ENCODE assay signal across 20 cellular contexts in genomic region chr19:10124429-10124828, GRCh38. TPM values are rescaled to one million over a fixed set of nuclear protein-coding genes. Genes with fewer than 3 reads are reported as not detected.
DNase-seq lines count a peak whose midpoint lies in the region; ATAC-seq and TF ChIP-seq lines count a peak whose summit lies in the region.
"Had no signal": no experiment of that assay in that cellular context is flagged by ENCODE, and none has a peak within 500 bp of the region (broad histone marks: within the 10 kb centered on the region; RNA-seq: fewer than 3 reads in every experiment).

No MANE protein-coding gene starts in this region.

- H3K4me3 Mint-ChIP-seq in activated naive CD4-positive, alpha-beta T cell treated with anti-CD3 and anti-CD28 coated beads, Interleukin-2, amount 10 ng/mL, durations not matched to agents 7 days and 5 days: no peak overlapping the region
- no peak overlapping the region for H3K4me3 Mint-ChIP-seq in activated naive CD4-positive, alpha-beta T cell treated with anti-CD3 and anti-CD28 coated beads for 36 hours
- H3K4me3 Mint-ChIP-seq in endothelial cell (ENCODE audit: unreplicated experiment): peak overlapping the region; percentile 44
- no peak overlapping the region for H3K4me3 Mint-ChIP-seq in stimulated activated naive B cell treated with anti-CD40 and anti-IgM and Interleukin-4, amounts not matched to agents 10 μg/mL and 1 μg/mL and 100 μg/mL, for 72 hours
- no peak overlapping the region for H3K4me3 Mint-ChIP-seq in effector memory CD8-positive, alpha-beta T cell

- peaks cover 10% of the 10 kb centered on the region for H3K36me3 Mint-ChIP-seq in activated naive CD4-positive, alpha-beta T cell treated with anti-CD3 and anti-CD28 coated beads, Interleukin-2, amount 10 ng/mL, durations not matched to agents 7 days and 5 days
- H3K36me3 Mint-ChIP-seq in activated naive CD4-positive, alpha-beta T cell treated with anti-CD3 and anti-CD28 coated beads for 36 hours (ENCODE audit: low read depth): peaks cover 6% of the 10 kb centered on the region
- peaks cover 4% of the 10 kb centered on the region for H3K36me3 Mint-ChIP-seq in endothelial cell (ENCODE audit: low read depth, unreplicated experiment)
- peaks cover 16 to 24% of the 10 kb centered on the region in 2 donors for H3K36me3 Mint-ChIP-seq in stimulated activated naive B cell treated with anti-CD40 and anti-IgM and Interleukin-4, amounts not matched to agents 10 μg/mL and 1 μg/mL and 100 μg/mL, for 72 hours
- peaks cover 21% of the 10 kb centered on the region for H3K36me3 Mint-ChIP-seq in effector memory CD8-positive, alpha-beta T cell (ENCODE audit: insufficient read depth)

- no peak for DNase-seq in activated naive CD4-positive, alpha-beta T cell treated with anti-CD3 and anti-CD28 coated beads, Interleukin-2, amount 10 ng/mL, durations not matched to agents 7 days and 5 days
- no peak for DNase-seq in activated naive CD4-positive, alpha-beta T cell treated with anti-CD3 and anti-CD28 coated beads for 36 hours
- no peak for DNase-seq in endothelial cell (ENCODE audit: low spot score)
- DNase-seq in stimulated activated naive B cell treated with anti-CD40 and anti-IgM and Interleukin-4, amounts not matched to agents 10 μg/mL and 1 μg/mL and 100 μg/mL, for 72 hours: no peak
- no peak for DNase-seq in effector memory CD8-positive, alpha-beta T cell
- DNase-seq in SIG-M5 treated with dmso at 0.1 percent for 504 hours (lab: John Stamatoyannopoulos, UW; ENCODE audit: unreplicated experiment): no peak
- DNase-seq: AML-193, Calu3, DMS79 treated with DMSO at 0.1 percent for 48 hours, GF-D8, KBM-7, NCI-H2029, NCI-H526 treated with DMSO at 0.1 percent for 48 hours, RPMI8226, SHP77 had no signal

- POLR2A ChIA-PET in HEK293 (lab: Yijun Ruan, JAX): no interaction called here

- CTCF ChIA-PET in activated naive CD4-positive, alpha-beta T cell treated with anti-CD3 and anti-CD28 coated beads, Interleukin-2, amount 10 ng/mL, durations not matched to agents 7 days and 5 days (lab: Charles Lee): no interaction called here
- CTCF ChIA-PET in activated naive CD4-positive, alpha-beta T cell treated with anti-CD3 and anti-CD28 coated beads for 36 hours (lab: Charles Lee): interaction anchor here (0.6 kb wide), 1 partner anchor 203 kb away, joined by 3 read pairs; no protein-coding TSS in a partner anchor
- CTCF ChIA-PET in HEK293 (lab: Yijun Ruan, JAX): no interaction called here

- no peak for ATAC-seq in stimulated activated naive B cell treated with anti-CD40 and anti-IgM and Interleukin-4, amounts not matched to agents 10 μg/mL and 1 μg/mL and 100 μg/mL, for 72 hours (replicated peaks)
- no peak for ATAC-seq in effector memory CD8-positive, alpha-beta T cell (replicated peaks)
- no peak for ATAC-seq in HG03175 (IDR thresholded peaks at IDR 0.05; ENCODE audit: unreplicated experiment)

- no peaks in the 10 kb centered on the region for H3K27me3 Mint-ChIP-seq in activated naive CD4-positive, alpha-beta T cell treated with anti-CD3 and anti-CD28 coated beads, Interleukin-2, amount 10 ng/mL, durations not matched to agents 7 days and 5 days
- H3K27me3 Mint-ChIP-seq in activated naive CD4-positive, alpha-beta T cell treated with anti-CD3 and anti-CD28 coated beads for 36 hours (ENCODE audit: low read depth): no peaks in the 10 kb centered on the region
- H3K27me3 Mint-ChIP-seq in endothelial cell (ENCODE audit: unreplicated experiment): peaks cover 3% of the 10 kb centered on the region
- no peaks in the 10 kb centered on the region for H3K27me3 Mint-ChIP-seq in stimulated activated naive B cell treated with anti-CD40 and anti-IgM and Interleukin-4, amounts not matched to agents 10 μg/mL and 1 μg/mL and 100 μg/mL, for 72 hours
- H3K27me3 Mint-ChIP-seq in effector memory CD8-positive, alpha-beta T cell: no peaks in the 10 kb centered on the region

- intact Hi-C loops in activated naive CD4-positive, alpha-beta T cell treated with anti-CD3 and anti-CD28 coated beads for 36 hours (cut with micrococcal nuclease): no loop called here

- H3K9me3 Mint-ChIP-seq in activated naive CD4-positive, alpha-beta T cell treated with anti-CD3 and anti-CD28 coated beads, Interleukin-2, amount 10 ng/mL, durations not matched to agents 7 days and 5 days: no peaks in the 10 kb centered on the region
- H3K9me3 Mint-ChIP-seq in activated naive CD4-positive, alpha-beta T cell treated with anti-CD3 and anti-CD28 coated beads for 36 hours: no peaks in the 10 kb centered on the region
- no peaks in the 10 kb centered on the region for H3K9me3 Mint-ChIP-seq in endothelial cell (ENCODE audit: unreplicated experiment)
- peaks cover 0 to 1% of the 10 kb centered on the region in 2 donors for H3K9me3 Mint-ChIP-seq in stimulated activated naive B cell treated with anti-CD40 and anti-IgM and Interleukin-4, amounts not matched to agents 10 μg/mL and 1 μg/mL and 100 μg/mL, for 72 hours
- no peaks in the 10 kb centered on the region for H3K9me3 Mint-ChIP-seq in effector memory CD8-positive, alpha-beta T cell

- H3K27ac ChIP-seq in HEK293 (ENCODE audit: extremely low read depth, low read depth, low read length): no peak overlapping the region
- H3K27ac ChIP-seq: C4-2B had no signal

- H3K4me1 ChIP-seq in HEK293 (ENCODE audit: control insufficient read depth, insufficient read depth, low read length): no peaks in the 10 kb centered on the region

- H3K4me3 ChIP-seq in HEK293 (ENCODE audit: low read depth, low read length): no peak overlapping the region

- H3K36me3 ChIP-seq in HEK293 (ENCODE audit: control insufficient read depth in 2 of 2, insufficient read depth in 1 of 2, low read length in 2 of 2): peaks cover 22 to 33% of the 10 kb centered on the region in 2 experiments; a peak in 2 of 3 replicates

- TF ChIP-seq CTCF in HEK293 (tag by site-specific recombination; IDR thresholded peaks at IDR 0.05) (no peak), endothelial cell (IDR thresholded peaks at IDR 0.05; ENCODE audit: unreplicated experiment) (no peak)

- no peaks in the 10 kb centered on the region for H3K9me3 ChIP-seq in HEK293 (ENCODE audit: control insufficient read depth, insufficient read depth, low read depth, low read length)

- peaks cover 10% of the 10 kb centered on the region for H3K4me1 Mint-ChIP-seq in activated naive CD4-positive, alpha-beta T cell treated with anti-CD3 and anti-CD28 coated beads, Interleukin-2, amount 10 ng/mL, durations not matched to agents 7 days and 5 days
- H3K4me1 Mint-ChIP-seq in activated naive CD4-positive, alpha-beta T cell treated with anti-CD3 and anti-CD28 coated beads for 36 hours (ENCODE audit: low read depth): peaks cover 5% of the 10 kb centered on the region
- H3K4me1 Mint-ChIP-seq in endothelial cell (ENCODE audit: unreplicated experiment): no peaks in the 10 kb centered on the region
- H3K4me1 Mint-ChIP-seq in stimulated activated naive B cell treated with anti-CD40 and anti-IgM and Interleukin-4, amounts not matched to agents 10 μg/mL and 1 μg/mL and 100 μg/mL, for 72 hours: peaks cover 18 to 44% of the 10 kb centered on the region in 2 donors
- H3K4me1 Mint-ChIP-seq in effector memory CD8-positive, alpha-beta T cell (ENCODE audit: low read depth in 2 of 2): peaks cover 6 to 7% of the 10 kb centered on the region in 2 donors

- peak overlapping the region; percentile 12 for H3K27ac Mint-ChIP-seq in activated naive CD4-positive, alpha-beta T cell treated with anti-CD3 and anti-CD28 coated beads, Interleukin-2, amount 10 ng/mL, durations not matched to agents 7 days and 5 days
- H3K27ac Mint-ChIP-seq in activated naive CD4-positive, alpha-beta T cell treated with anti-CD3 and anti-CD28 coated beads for 36 hours: no peak overlapping the region
- H3K27ac Mint-ChIP-seq in endothelial cell (ENCODE audit: unreplicated experiment): peak overlapping the region; percentile 76
- H3K27ac Mint-ChIP-seq in stimulated activated naive B cell treated with anti-CD40 and anti-IgM and Interleukin-4, amounts not matched to agents 10 μg/mL and 1 μg/mL and 100 μg/mL, for 72 hours: peak overlapping the region; percentile 76
- H3K27ac Mint-ChIP-seq in effector memory CD8-positive, alpha-beta T cell: no peak overlapping the region

TF ChIP-seq in HEK293, 187 proteins besides CTCF, POLR2A, EP300 and RAD21:
- no peak for TF ChIP-seq ZNF26 (tag by site-specific recombination; IDR thresholded peaks at IDR 0.05)
- no peak for TF ChIP-seq ZNF768 (tag by site-specific recombination; IDR thresholded peaks at IDR 0.05)
- TF ChIP-seq ZNF548 (tag by site-specific recombination; IDR thresholded peaks at IDR 0.05): peak; percentile 100
- no peak for TF ChIP-seq ZNF24 (tag by site-specific recombination; IDR thresholded peaks at IDR 0.05)

RNA-seq across cellular contexts. Expression of gene EIF3G, which starts 4.7 kb away (rescaled TPM):
- total RNA-seq in activated naive CD4-positive, alpha-beta T cell treated with anti-CD3 and anti-CD28 coated beads for 36 hours: 100 to 1,000 TPM; 213 to 222 TPM
- 286 TPM for total RNA-seq in endothelial cell (ENCODE audit: unreplicated experiment)

RNA-seq across cellular contexts. Expression of gene P2RY11, which starts 12.9 kb away (rescaled TPM):
- 10 to 100 TPM; 11.8 to 12.2 TPM for total RNA-seq in activated naive CD4-positive, alpha-beta T cell treated with anti-CD3 and anti-CD28 coated beads for 36 hours
- 16.3 TPM for total RNA-seq in endothelial cell (ENCODE audit: unreplicated experiment)

RNA-seq across cellular contexts. Expression of gene PPAN, which starts 18.3 kb away (rescaled TPM):
- 10 to 100 TPM; 59.7 to 60.0 TPM for total RNA-seq in activated naive CD4-positive, alpha-beta T cell treated with anti-CD3 and anti-CD28 coated beads for 36 hours
- total RNA-seq in endothelial cell (ENCODE audit: unreplicated experiment): 39.6 TPM

RNA-seq across cellular contexts. Expression of gene ANGPTL6, which starts 22.0 kb away (rescaled TPM):
- 10 to 100 TPM; 18.6 to 20.7 TPM for total RNA-seq in activated naive CD4-positive, alpha-beta T cell treated with anti-CD3 and anti-CD28 coated beads for 36 hours
- 0.36 TPM for total RNA-seq in endothelial cell (ENCODE audit: unreplicated experiment)
- total RNA-seq: MCF 10A, NCI-H460 had no signal

RNA-seq across cellular contexts. Expression of gene SHFL, which starts 38.3 kb away (rescaled TPM):
- total RNA-seq in activated naive CD4-positive, alpha-beta T cell treated with anti-CD3 and anti-CD28 coated beads for 36 hours: 10 to 100 TPM; 28.3 to 31.9 TPM
- 9.2 TPM for total RNA-seq in endothelial cell (ENCODE audit: unreplicated experiment)

Comparison
In these comparisons a context has a peak if more than half of its experiments do, and no peak if none do; other contexts are left out.
1. H3K27ac Mint-ChIP-seq: peak in activated naive CD4-positive, alpha-beta T cell treated with anti-CD3 and anti-CD28 coated beads, Interleukin-2, amount 10 ng/mL, durations not matched to agents 7 days and 5 days (single experiment), endothelial cell (single experiment) and stimulated activated naive B cell treated with anti-CD40 and anti-IgM and Interleukin-4, amounts not matched to agents 10 μg/mL and 1 μg/mL and 100 μg/mL, for 72 hours (single experiment); none in activated naive CD4-positive, alpha-beta T cell treated with anti-CD3 and anti-CD28 coated beads for 36 hours (single experiment) and effector memory CD8-positive, alpha-beta T cell (0 of 2).